Comparison of ENCODE assay signal across 10 cellular contexts in the genomic region with DNA sequence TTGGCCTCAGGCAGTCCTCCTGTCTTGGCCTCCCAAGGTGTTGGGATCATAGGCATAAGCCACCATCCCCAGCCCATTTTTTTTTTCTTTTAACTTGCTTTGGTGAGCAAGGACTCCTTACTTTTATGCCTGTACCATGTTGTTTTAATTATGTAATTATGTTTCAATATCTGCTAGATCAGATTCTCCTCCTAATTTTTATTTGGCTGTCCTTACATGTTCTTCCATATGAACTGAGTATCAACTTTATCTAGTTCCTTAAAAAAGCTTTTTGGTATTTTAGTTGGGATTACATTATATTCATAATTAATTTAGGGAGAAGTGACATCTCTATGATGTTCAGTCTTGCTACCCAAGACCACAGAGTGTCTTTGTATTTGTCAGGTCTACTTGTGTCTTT.
"Had no signal": no experiment of that assay in that cellular context is flagged by ENCODE, and none has a peak within 500 bp of the region (broad histone marks: within the 10 kb centered on the region; RNA-seq: fewer than 3 reads in every experiment).

No MANE protein-coding gene starts in this region.

- DNase-seq: GM23248, GOT3, H7, H9, HCEC 1CT had no signal

- H3K4me2 ChIP-seq: GM23338 had no signal

- H3K27ac Mint-ChIP-seq: GM23338, H9 had no signal

- H3K27ac ChIP-seq: GM23248 had no signal

- H3K4me3 ChIP-seq: GM23248, GM23338, HAP-1 had no signal

- FAIRE-seq: H1, H54 had no signal

- H3K4me1 Mint-ChIP-seq: GM23338, H9 had no signal

- H2AFZ ChIP-seq: GM23248, GM23338 had no signal

- H3K9ac ChIP-seq: GM23248 had no signal

- H3K9me3 ChIP-seq: HAP-1 had no signal

- H3K4me3 Mint-ChIP-seq: GM23338, H9 had no signal

- H3K9me3 Mint-ChIP-seq: GM23338, H9 had no signal

- ATAC-seq: GM23338, HCT116 had no signal
